In genomic region chr10:114304566-114305421, GRCh38 we compare ENCODE assay signal across 1 cellular context.
TF ChIP-seq lines count a peak whose summit lies in the region.

No MANE protein-coding gene starts in this region.

TF ChIP-seq in H1, 55 proteins besides CTCF, POLR2A, EP300 and RAD21 (continued from another document):
- TF ChIP-seq TCF12 (IDR thresholded peaks at IDR 0.05; ENCODE audit: low read depth, low read length) (no peak), JUN (IDR thresholded peaks at IDR 0.05; ENCODE audit: low read depth, low read length) (no peak)
TF ChIP-seq in H1: peak in this region for 3.
